25 cellular contexts compared by ENCODE assay signal in genomic region chr3:166519443-166519842, GRCh38.
A peak's percentile ranks its signal among the peaks of the same experiment; 100 is the strongest.
DNase-seq lines count a peak whose midpoint lies in the region; ATAC-seq, FAIRE-seq and TF ChIP-seq lines count a peak whose summit lies in the region.
"Had no signal": no experiment of that assay in that cellular context is flagged by ENCODE, and none has a peak within 500 bp of the region (broad histone marks: within the 10 kb centered on the region; RNA-seq: fewer than 3 reads in every experiment).

No MANE protein-coding gene starts in this region.

- H3K9ac ChIP-seq in HepG2 (ENCODE audit: insufficient read depth, low read depth, low read length) (no peak overlapping the region), K562 (ENCODE audit: insufficient read depth in 1 of 2, low read depth in 2 of 2, low read length in 2 of 2) (no peak overlapping the region)
- H3K9ac ChIP-seq: BLaER1 had no signal

- no peak for DNase-seq in HepG2 (ENCODE audit: low spot score)
- no peak for DNase-seq in right lobe of liver
- DNase-seq in K562 (ENCODE audit: extremely low read depth in 1 of 4, low spot score in 3 of 4) = no peak
- DNase-seq in mucosa of gallbladder (ENCODE audit: low spot score) = no peak
- DNase-seq in kidney tubule cell (ENCODE audit: low spot score) = no peak
- DNase-seq: ACHN; BE2C; C1 segment of cervical spinal cord; CD4-positive, alpha-beta memory T cell; CD4-positive, CD25-positive, alpha-beta regulatory T cell; CD8-positive, alpha-beta memory T cell; COR-L47; DMS 273 treated with DMSO at 0.1 percent for 48 hours; DMS153; DMS53; DMS79; DND-41; EL; GDM1 had no signal

- TF ChIP-seq POLR2A in HepG2 (IDR thresholded peaks at IDR 0.05; ENCODE audit: insufficient read depth in 1 of 2, low read depth in 2 of 2, low read length in 2 of 2) (no peak), right lobe of liver (IDR thresholded peaks at IDR 0.05) (no peak), K562 (conservative IDR thresholded peaks at IDR 0.05) (no peak)

- H3K4me2 ChIP-seq in HepG2 (ENCODE audit: low read depth, low read length) (no peak overlapping the region), K562 (ENCODE audit: insufficient read depth, low read length) (no peak overlapping the region)
- H3K4me2 ChIP-seq: BLaER1 had no signal

- H3K4me1 ChIP-seq in HepG2 (ENCODE audit: insufficient read depth, low read length) (no peaks in the 10 kb centered on the region), right lobe of liver (no peaks in the 10 kb centered on the region), HEK293 (ENCODE audit: control insufficient read depth, insufficient read depth, low read length) (no peaks in the 10 kb centered on the region), K562 (replicated peaks in 1 of 2; ENCODE audit: control insufficient read depth in 2 of 2, insufficient read depth in 2 of 2, low read length in 2 of 2) (no peaks in the 10 kb centered on the region)
- H3K4me1 ChIP-seq: BE2C, BLaER1 had no signal

- no peaks in the 10 kb centered on the region for H3K9me1 ChIP-seq in K562 (ENCODE audit: control insufficient read depth, insufficient read depth, low read length)

- H3K36me3 ChIP-seq in HepG2 (replicated peaks in 1 of 2; ENCODE audit: control insufficient read depth in 1 of 2, insufficient read depth in 2 of 2, low read length in 2 of 2) (no peaks in the 10 kb centered on the region), right lobe of liver (no peaks in the 10 kb centered on the region), HEK293 (ENCODE audit: control insufficient read depth in 2 of 2, insufficient read depth in 1 of 2, low read length in 2 of 2) (no peaks in the 10 kb centered on the region), K562 (ENCODE audit: control insufficient read depth, insufficient read depth, low read length) (no peaks in the 10 kb centered on the region)
- H3K36me3 ChIP-seq: BE2C, BLaER1 had no signal

- in situ Hi-C loops in HepG2 (cut with HindIII; ENCODE audit: extremely low pct_ligation_motif_present, low pct_unique_long_range_greater_than_20kb) = no loop called here
- in situ Hi-C loops in K562 (cut with MboI) = no loop called here

- TF ChIP-seq RAD21 in HepG2 (CRISPR knock-in tag; IDR thresholded peaks at IDR 0.05) (no peak), K562 (CRISPR knock-in tag; conservative IDR thresholded peaks at IDR 0.05 in 1 of 2, IDR thresholded peaks at IDR 0.05 in 1 of 2) (no peak)

- H3K4me3 ChIP-seq in HepG2 (replicated peaks in 1 of 3; ENCODE audit: insufficient read depth in 1 of 3, low read depth in 2 of 3, low read length in 3 of 3) (no peak overlapping the region), right lobe of liver (no peak overlapping the region), HEK293 (ENCODE audit: low read depth, low read length) (no peak overlapping the region), K562 (no peak overlapping the region)
- H3K4me3 ChIP-seq: BLaER1, GM12878 had no signal

- H3K9me3 ChIP-seq in HepG2 (ENCODE audit: low read length) = no peaks in the 10 kb centered on the region
- no peaks in the 10 kb centered on the region for H3K9me3 ChIP-seq in right lobe of liver
- H3K9me3 ChIP-seq in HEK293 (ENCODE audit: control insufficient read depth, insufficient read depth, low read depth, low read length) = no peaks in the 10 kb centered on the region
- no peaks in the 10 kb centered on the region for H3K9me3 ChIP-seq in K562 (replicated peaks; ENCODE audit: control insufficient read depth, insufficient read depth, low read depth, low read length)
- H3K9me3 ChIP-seq: BE2C, BLaER1 had no signal

- TF ChIP-seq EP300 in HepG2 (IDR thresholded peaks at IDR 0.05; ENCODE audit: low read depth in 2 of 2, low read length in 2 of 2) = no peak
- TF ChIP-seq EP300 in HepG2 (CRISPR knock-in tag; IDR thresholded peaks at IDR 0.05; ENCODE audit: borderline replicate concordance) = no peak
- no peak for TF ChIP-seq EP300 in K562 (IDR thresholded peaks at IDR 0.05; ENCODE audit: low read length)

- H3K27ac ChIP-seq in HepG2 (ENCODE audit: extremely low read length, insufficient read depth, low read length) (no peak overlapping the region), right lobe of liver (no peak overlapping the region), HEK293 (ENCODE audit: extremely low read depth, low read depth, low read length) (no peak overlapping the region), K562 (ENCODE audit: extremely low read depth, low read depth, low read length) (no peak overlapping the region)
- H3K27ac ChIP-seq: 22Rv1, BLaER1 had no signal

- H3K27me3 ChIP-seq in HepG2 (ENCODE audit: control insufficient read depth in 1 of 2, insufficient read depth in 2 of 2, low read length in 2 of 2) (no peaks in the 10 kb centered on the region), right lobe of liver (no peaks in the 10 kb centered on the region), K562 (ENCODE audit: control insufficient read depth in 2 of 2, insufficient read depth in 2 of 2, low read length in 2 of 2) (no peaks in the 10 kb centered on the region)
- H3K27me3 ChIP-seq: BE2C, BLaER1 had no signal

- FAIRE-seq in HepG2 (lab: Jason Lieb, UNC) (no peak), K562 (lab: Jason Lieb, UNC) (no peak)
- FAIRE-seq: GM12878, GM12892, GM18507 had no signal

- WGBS in HepG2 (ENCODE audit: low lambda C conversion rate) = 0% methylated on average over 2 of the region's 2 CpGs
- WGBS in right lobe of liver (ENCODE audit: insufficient coverage, low coverage, low lambda C conversion rate, missing lambda C conversion rate) = 88% methylated on average over 2 of the region's 2 CpGs
- 4% methylated on average over 2 of the region's 2 CpGs for WGBS in K562 (ENCODE audit: insufficient coverage, low coverage, missing lambda C conversion rate)

- POLR2A ChIA-PET in HepG2 (lab: Yijun Ruan, JAX) (no interaction called here), HEK293 (lab: Yijun Ruan, JAX) (no interaction called here), K562 (lab: Yijun Ruan, JAX) (no interaction called here)

- no peaks in the 10 kb centered on the region for H4K20me1 ChIP-seq in HepG2 (ENCODE audit: insufficient read depth, low read length)
- no peaks in the 10 kb centered on the region for H4K20me1 ChIP-seq in K562 (replicated peaks; ENCODE audit: control insufficient read depth, insufficient read depth, low read length)
- H4K20me1 ChIP-seq: BLaER1 had no signal

- CTCF ChIA-PET in HepG2 (lab: Yijun Ruan, JAX; ENCODE audit: low intra/inter-chr PET ratio, low total read pairs) = no interaction called here
- CTCF ChIA-PET in HEK293 (lab: Yijun Ruan, JAX) = no interaction called here
- CTCF ChIA-PET in K562 (lab: Yijun Ruan, JAX; ENCODE audit: low intra/inter-chr PET ratio) = no interaction called here

- TF ChIP-seq CTCF in HepG2 (CRISPR knock-in tag; IDR thresholded peaks at IDR 0.05) (no peak), right lobe of liver (IDR thresholded peaks at IDR 0.05) (no peak), HEK293 (tag by site-specific recombination; IDR thresholded peaks at IDR 0.05) (no peak), K562 (IDR thresholded peaks at IDR 0.05 in 2 of 3, conservative IDR thresholded peaks at IDR 0.05 in 1 of 3; ENCODE audit: insufficient read depth in 2 of 3, low read depth in 1 of 3, low read length in 3 of 3) (no peak)

- ATAC-seq in HepG2 (no peak), right lobe of liver (no peak), K562 (no peak)
- ATAC-seq: GM12878 had no signal

- H2AFZ ChIP-seq in HepG2 (ENCODE audit: low read length) = no peak overlapping the region
- H2AFZ ChIP-seq in K562 (ENCODE audit: low read depth, low read length) = no peak overlapping the region

- H3K79me2 ChIP-seq in HepG2 (ENCODE audit: insufficient read depth, low read length) (no peaks in the 10 kb centered on the region), K562 (ENCODE audit: control insufficient read depth, insufficient read depth, low read length) (no peaks in the 10 kb centered on the region)

- intact Hi-C loops in HepG2 (cut with micrococcal nuclease; ENCODE audit: unreplicated experiment) (no loop called here), right lobe of liver (cut with DNase I) (no loop called here), K562 (cut with micrococcal nuclease) (no loop called here)

- no TSS peak for BruUV-seq in HepG2 (replicated peaks; lab: Mats Ljungman, UMichigan)
- no TSS peak for BruUV-seq in K562 (replicated peaks; lab: Mats Ljungman, UMichigan)

TF ChIP-seq in HepG2, 621 proteins besides CTCF, POLR2A, EP300 and RAD21 (continues in another document):
- TF ChIP-seq MAFK (conservative IDR thresholded peaks at IDR 0.05 in 1 of 2, IDR thresholded peaks at IDR 0.05 in 1 of 2; ENCODE audit: low read length in 2 of 2) (peak; percentile 72 to 89), MAFF (IDR thresholded peaks at IDR 0.05; ENCODE audit: low read depth, low read length) (peak; percentile 80)

TF ChIP-seq in HEK293, 187 proteins besides CTCF, POLR2A, EP300 and RAD21:
- TF ChIP-seq ZNF146 (tag by site-specific recombination; IDR thresholded peaks at IDR 0.05) (peak; percentile 65), SP3 (tag by site-specific recombination; IDR thresholded peaks at IDR 0.05) (no peak)

TF ChIP-seq in K562, 482 proteins besides CTCF, POLR2A, EP300 and RAD21 (continues in another document):
- TF ChIP-seq ADNP (tag; IDR thresholded peaks at IDR 0.05) (no peak), ZNF316 (IDR thresholded peaks at IDR 0.05) (peak; percentile 76), FOXA3 (CRISPR knock-in tag; conservative IDR thresholded peaks at IDR 0.05 in 1 of 2, IDR thresholded peaks at IDR 0.05 in 1 of 2) (no peak)

Comparison
In these comparisons a context has a peak if more than half of its experiments do, and no peak if none do; other contexts are left out.
1. Of the 241 proteins assayed by ChIP-seq in both HepG2 and K562: peak only in HepG2: none; only in K562: MAFG; in both: MAFF and MAFK; in neither: 238.